Comparison of ENCODE assay signal across 8 cellular contexts in genomic region chr14:70359076-70359424, GRCh38. TPM values are rescaled to one million over a fixed set of nuclear protein-coding genes. Genes with fewer than 3 reads are reported as not detected.
A peak's percentile ranks its signal among the peaks of the same experiment; 100 is the strongest.
DNase-seq lines count a peak whose midpoint lies in the region; ATAC-seq, FAIRE-seq and TF ChIP-seq lines count a peak whose summit lies in the region.

No MANE protein-coding gene starts in this region.

- ATAC-seq in A549 (peak; percentile 63 to 65; a peak in 4 of 6 replicates), GM18909 (IDR thresholded peaks at IDR 0.05; ENCODE audit: poor library complexity, unreplicated experiment) (peak; percentile 14), omental fat pad (ENCODE audit: low FRiP score) (peak; percentile 34), HG02840 (IDR thresholded peaks at IDR 0.05; ENCODE audit: low FRiP score, unreplicated experiment) (no peak), GM21619 (IDR thresholded peaks at IDR 0.05; ENCODE audit: unreplicated experiment) (no peak)

- DNase-seq in A549 (ENCODE audit: low read depth in 1 of 2, low spot score in 1 of 2) = no peak
- no peak for DNase-seq in endodermal cell
- no peak for DNase-seq in omental fat pad (ENCODE audit: low spot score)
- no peak for DNase-seq in GM12891 (ENCODE audit: insufficient read length, low spot score)

- peak overlapping the region; percentile 70 for H3K4me3 ChIP-seq in A549
- peak overlapping the region; percentile 99 for H3K4me3 ChIP-seq in OCI-LY3 (ENCODE audit: low read length)
- peak overlapping the region; percentile 100 for H3K4me3 ChIP-seq in endodermal cell (ENCODE audit: low read length)

- H3K9me3 Mint-ChIP-seq in endodermal cell = no peaks in the 10 kb centered on the region

- peak overlapping the region; percentile 88 for H3K9ac ChIP-seq in OCI-LY3 (ENCODE audit: low read length)
- peak overlapping the region; percentile 85 for H3K9ac ChIP-seq in endodermal cell (ENCODE audit: extremely low read depth, low read length, poor library complexity, severe bottlenecking)

- H3K4me1 Mint-ChIP-seq in endodermal cell = peaks cover 27% of the 10 kb centered on the region

- POLR2A ChIA-PET in A549 (lab: Yijun Ruan, JAX) = interaction anchor here (1.3 to 1.6 kb wide), 2 partner anchors 450 to 592 kb away, joined by 3 to 5 read pairs; partner anchors contain the start of genes MAP3K9 and SRSF5

- H3K27ac Mint-ChIP-seq in endodermal cell = peak overlapping the region; percentile 99

- no peak for TF ChIP-seq EP300 in A549 (IDR thresholded peaks at IDR 0.05)

- FAIRE-seq in A549 (lab: Jason Lieb, UNC) (no peak), GM12891 (lab: Jason Lieb, UNC) (no peak)

- peak overlapping the region; percentile 99 for H3K4me3 Mint-ChIP-seq in endodermal cell

- H4K20me1 ChIP-seq in OCI-LY3 (ENCODE audit: insufficient read depth, low read length) = peaks cover 9% of the 10 kb centered on the region; the same call in 1 of the 2 replicates

- H3K4me2 ChIP-seq in A549 (peak overlapping the region; percentile 97), OCI-LY3 (ENCODE audit: low read length) (peak overlapping the region; percentile 84)

- peaks cover 12% of the 10 kb centered on the region for H3K27me3 Mint-ChIP-seq in endodermal cell (ENCODE audit: insufficient read depth)

- no peak for TF ChIP-seq RAD21 in A549 (conservative IDR thresholded peaks at IDR 0.05 in 1 of 2, IDR thresholded peaks at IDR 0.05 in 1 of 2)

- TF ChIP-seq CTCF in A549 (IDR thresholded peaks at IDR 0.05) = no peak
- TF ChIP-seq CTCF in OCI-LY3 (IDR thresholded peaks at IDR 0.05; ENCODE audit: low read depth, low read length) = no peak
- no peak for TF ChIP-seq CTCF in endodermal cell (conservative IDR thresholded peaks at IDR 0.05)
- no peak for TF ChIP-seq CTCF in omental fat pad (IDR thresholded peaks at IDR 0.05)

- H3K79me2 ChIP-seq in OCI-LY3 (ENCODE audit: low read length) = peaks cover 53% of the 10 kb centered on the region

- H3K36me3 ChIP-seq in OCI-LY3 (replicated peaks; ENCODE audit: low read depth, low read length) (peaks cover 15% of the 10 kb centered on the region), endodermal cell (ENCODE audit: control insufficient read depth, insufficient read depth, low read length) (no peaks in the 10 kb centered on the region)

- CTCF ChIA-PET in A549 (lab: Yijun Ruan, JAX) = interaction anchor here (0.8 to 1.4 kb wide), 4 partner anchors 9 to 331 kb away, joined by 3 read pairs; no protein-coding TSS in a partner anchor

- H2AFZ ChIP-seq in OCI-LY3 (ENCODE audit: low read depth, low read length) = peak overlapping the region; percentile 99

- 4% methylated on average over 14 of the region's 14 CpGs for WGBS in A549 (ENCODE audit: missing lambda C conversion rate)
- 0 to 1% methylated on average over 8 to 14 of the region's 14 CpGs for WGBS in endodermal cell (ENCODE audit: insufficient coverage in 1 of 2, insufficient read length in 1 of 2), 2 experiments

- no peaks in the 10 kb centered on the region for H3K9me3 ChIP-seq in A549
- no peaks in the 10 kb centered on the region for H3K9me3 ChIP-seq in OCI-LY3 (ENCODE audit: insufficient read depth, low read length)
- no peaks in the 10 kb centered on the region for H3K9me3 ChIP-seq in endodermal cell (ENCODE audit: control insufficient read depth, low read length)

- no peak for TF ChIP-seq POLR2A in A549 (IDR thresholded peaks at IDR 0.05; ENCODE audit: low read length)
- no peak for TF ChIP-seq POLR2A in GM12891 (IDR thresholded peaks at IDR 0.05; ENCODE audit: low read depth, low read length)

- peaks cover 9% of the 10 kb centered on the region for H3K36me3 Mint-ChIP-seq in endodermal cell (ENCODE audit: low read depth)

- peak overlapping the region; percentile 91 to 94 for H3K27ac ChIP-seq in A549
- H3K27ac ChIP-seq in OCI-LY3 (ENCODE audit: low read length) = peak overlapping the region; percentile 65
- no peak overlapping the region for H3K27ac ChIP-seq in endodermal cell (ENCODE audit: low read depth, low read length)

- peaks cover 8% of the 10 kb centered on the region; the same call in 2 of the 3 replicates for H3K4me1 ChIP-seq in A549
- peaks cover 11% of the 10 kb centered on the region; the same call in 1 of the 2 replicates for H3K4me1 ChIP-seq in OCI-LY3 (ENCODE audit: low read length)
- H3K4me1 ChIP-seq in endodermal cell (ENCODE audit: control insufficient read depth, insufficient read depth, low read length) = no peaks in the 10 kb centered on the region

- H3K27me3 ChIP-seq in OCI-LY3 (ENCODE audit: low read depth, low read length) (no peaks in the 10 kb centered on the region), endodermal cell (ENCODE audit: control insufficient read depth, insufficient read depth, low read length, poor library complexity, severe bottlenecking) (no peaks in the 10 kb centered on the region)

TF ChIP-seq in A549, 52 proteins besides CTCF, POLR2A, EP300 and RAD21:
- no peak for TF ChIP-seq HMGXB4 (CRISPR knock-in tag; IDR thresholded peaks at IDR 0.05; ENCODE audit: borderline replicate concordance)
- no peak for TF ChIP-seq CHD2 (IDR thresholded peaks at IDR 0.05; ENCODE audit: low read length, partially characterized antibody)
- no peak for TF ChIP-seq ESRRA (IDR thresholded peaks at IDR 0.05; ENCODE audit: borderline replicate concordance, low read length)
- TF ChIP-seq HOXB5 (CRISPR knock-in tag; IDR thresholded peaks at IDR 0.05) = no peak
- no peak for TF ChIP-seq RARB (CRISPR knock-in tag; IDR thresholded peaks at IDR 0.05)
- no peak for TF ChIP-seq HOXB13 (CRISPR knock-in tag; IDR thresholded peaks at IDR 0.05; ENCODE audit: low read depth)
TF ChIP-seq in A549: peak in this region for 0.

TF ChIP-seq in GM12891, 5 proteins besides CTCF, POLR2A, EP300 and RAD21:
- TF ChIP-seq TAF1 (IDR thresholded peaks at IDR 0.05; ENCODE audit: low read depth, low read length) (no peak), POU2F2 (IDR thresholded peaks at IDR 0.05; ENCODE audit: low read depth, low read length) (no peak), POLR2AphosphoS5 (IDR thresholded peaks at IDR 0.05; ENCODE audit: low read depth, low read length) (no peak), PAX5 (IDR thresholded peaks at IDR 0.05; ENCODE audit: insufficient read depth, low read length, severe bottlenecking) (no peak), SPI1 (IDR thresholded peaks at IDR 0.05; ENCODE audit: low read depth, low read length) (no peak)
TF ChIP-seq in GM12891: peak in this region for 0.

RNA-seq across cellular contexts. Expression of gene COX16, which starts 0.4 kb away (rescaled TPM):
- polyA plus RNA-seq in A549 (2011; rRNA removed) (41.8 and 59.1 TPM in 2 replicates), A549 (2017; fragmentation: RNase III; extraction: RNeasy Plus Mini Kit Qiagen cat#74134 plus additional on column Dnase treatment) (70.7 to 75.4 TPM (median 71.6 TPM) in 3 replicates)
- polyA plus RNA-seq in A549 (2012; cell fraction: cytosol; rRNA removed) = 19.6 and 22.7 TPM in 2 replicates
- polyA plus RNA-seq in A549 (2012; cell fraction: nucleus; rRNA removed) = 3.7 and 8.9 TPM in 2 replicates
- polyA minus RNA-seq in A549 (2011; rRNA and poly(A)+ RNA removed) = 8.9 and 9.6 TPM in 2 replicates
- total RNA-seq in endodermal cell (10 to 100 TPM; 61.3 to 62.4 TPM), omental fat pad (10 to 100 TPM; 17.8 to 23.3 (median 20.8) TPM)
- 56.4 TPM for polyA plus RNA-seq in endodermal cell (2013, experiment 1 of 2)
- 58.0 TPM for polyA plus RNA-seq in endodermal cell (2013, experiment 2 of 2)
- 39.3 TPM for polyA plus RNA-seq in GM12891 (2012; ENCODE audit: low read depth, missing spikeins)

RNA-seq across cellular contexts. Expression of gene SYNJ2BP, which starts 57.8 kb away (rescaled TPM):
- 30.0 and 31.9 TPM in 2 replicates for polyA plus RNA-seq in A549 (2011; rRNA removed)
- polyA plus RNA-seq in A549 (2012; cell fraction: cytosol; rRNA removed) = 6.5 and 8.0 TPM in 2 replicates
- 2.5 and 3.3 TPM in 2 replicates for polyA plus RNA-seq in A549 (2012; cell fraction: nucleus; rRNA removed)
- 13.0 to 14.8 TPM (median 14.0 TPM) in 3 replicates for polyA plus RNA-seq in A549 (2017; fragmentation: RNase III; extraction: RNeasy Plus Mini Kit Qiagen cat#74134 plus additional on column Dnase treatment)
- 9.6 and 12.5 TPM in 2 replicates for polyA minus RNA-seq in A549 (2011; rRNA and poly(A)+ RNA removed)
- 10 to 100 TPM; 31.0 to 40.6 TPM for total RNA-seq in endodermal cell
- 17.6 TPM for polyA plus RNA-seq in endodermal cell (2013, experiment 1 of 2)
- 16.4 TPM for polyA plus RNA-seq in endodermal cell (2013, experiment 2 of 2)
- total RNA-seq in omental fat pad = 10 to 100 TPM; 14.4 to 28.5 (median 17.6) TPM
- 4.7 TPM for polyA plus RNA-seq in GM12891 (2012; ENCODE audit: low read depth, missing spikeins)

Comparison
In these comparisons a context has a peak if more than half of its experiments do, and no peak if none do; other contexts are left out.
1. ATAC-seq: peak in A549 (2 of 2), GM18909 (single experiment) and omental fat pad (single experiment); none in HG02840 (single experiment) and GM21619 (single experiment).
2. Peak in every context shown above with its lines, with median percentiles within 50 percentile points of each other: H3K4me3 ChIP-seq.